ENCODE assay signal across 8 cellular contexts in the genomic region with DNA sequence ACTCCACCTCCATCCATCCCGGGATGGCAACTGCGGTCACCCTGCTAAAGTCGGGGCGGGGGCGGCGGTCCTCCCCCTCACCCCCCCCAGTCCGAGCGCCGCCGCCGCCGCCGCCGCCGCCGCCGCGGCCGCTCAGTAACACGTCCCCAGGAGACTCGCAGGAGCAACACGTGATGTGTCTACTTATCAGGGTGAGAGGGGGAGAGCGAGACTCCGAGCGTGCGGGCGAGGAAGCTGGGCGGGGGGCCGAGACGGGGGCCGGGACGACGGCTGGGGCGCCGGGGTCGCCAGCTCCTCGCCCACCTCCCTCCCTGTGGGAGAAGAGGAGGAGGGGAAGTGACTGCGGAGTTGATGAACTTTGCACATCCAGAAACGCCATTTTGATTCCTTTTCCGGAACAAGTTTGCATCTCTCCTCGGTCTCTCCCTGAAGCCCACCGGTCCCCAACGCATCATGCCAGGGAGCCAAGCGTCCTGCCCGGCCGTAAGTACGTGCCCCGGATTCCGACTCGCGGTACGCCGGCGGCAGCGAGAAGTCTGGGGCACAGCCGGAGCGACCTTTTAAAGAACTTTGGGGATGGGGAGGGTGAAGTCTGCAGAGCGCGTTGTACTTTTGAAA. TPM values are rescaled to one million over a fixed set of nuclear protein-coding genes. Genes with fewer than 3 reads are reported as not detected.
DNase-seq lines count a peak whose midpoint lies in the region; ATAC-seq, FAIRE-seq and TF ChIP-seq lines count a peak whose summit lies in the region.

A gene with protein sequence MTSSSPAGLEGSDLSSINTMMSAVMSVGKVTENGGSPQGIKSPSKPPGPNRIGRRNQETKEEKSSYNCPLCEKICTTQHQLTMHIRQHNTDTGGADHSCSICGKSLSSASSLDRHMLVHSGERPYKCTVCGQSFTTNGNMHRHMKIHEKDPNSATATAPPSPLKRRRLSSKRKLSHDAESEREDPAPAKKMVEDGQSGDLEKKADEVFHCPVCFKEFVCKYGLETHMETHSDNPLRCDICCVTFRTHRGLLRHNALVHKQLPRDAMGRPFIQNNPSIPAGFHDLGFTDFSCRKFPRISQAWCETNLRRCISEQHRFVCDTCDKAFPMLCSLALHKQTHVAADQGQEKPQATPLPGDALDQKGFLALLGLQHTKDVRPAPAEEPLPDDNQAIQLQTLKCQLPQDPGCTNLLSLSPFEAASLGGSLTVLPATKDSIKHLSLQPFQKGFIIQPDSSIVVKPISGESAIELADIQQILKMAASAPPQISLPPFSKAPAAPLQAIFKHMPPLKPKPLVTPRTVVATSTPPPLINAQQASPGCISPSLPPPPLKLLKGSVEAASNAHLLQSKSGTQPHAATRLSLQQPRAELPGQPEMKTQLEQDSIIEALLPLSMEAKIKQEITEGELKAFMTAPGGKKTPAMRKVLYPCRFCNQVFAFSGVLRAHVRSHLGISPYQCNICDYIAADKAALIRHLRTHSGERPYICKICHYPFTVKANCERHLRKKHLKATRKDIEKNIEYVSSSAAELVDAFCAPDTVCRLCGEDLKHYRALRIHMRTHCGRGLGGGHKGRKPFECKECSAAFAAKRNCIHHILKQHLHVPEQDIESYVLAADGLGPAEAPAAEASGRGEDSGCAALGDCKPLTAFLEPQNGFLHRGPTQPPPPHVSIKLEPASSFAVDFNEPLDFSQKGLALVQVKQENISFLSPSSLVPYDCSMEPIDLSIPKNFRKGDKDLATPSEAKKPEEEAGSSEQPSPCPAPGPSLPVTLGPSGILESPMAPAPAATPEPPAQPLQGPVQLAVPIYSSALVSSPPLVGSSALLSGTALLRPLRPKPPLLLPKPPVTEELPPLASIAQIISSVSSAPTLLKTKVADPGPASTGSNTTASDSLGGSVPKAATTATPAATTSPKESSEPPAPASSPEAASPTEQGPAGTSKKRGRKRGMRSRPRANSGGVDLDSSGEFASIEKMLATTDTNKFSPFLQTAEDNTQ (N-terminal part only) (plus strand): TSS at position 384 of the 618 bp plus-strand sequence. CDS start 73,951 bp downstream, outside the sequence.

- TF ChIP-seq CTCF in GM13977 (IDR thresholded peaks at IDR 0.05; ENCODE audit: extremely low read depth, insufficient read depth, missing control alignments) (no peak), VCaP (conservative IDR thresholded peaks at IDR 0.05) (no peak), keratinocyte (optimal IDR thresholded peaks at IDR 0.05 in 1 of 3, IDR thresholded peaks at IDR 0.05 in 1 of 3, conservative IDR thresholded peaks at IDR 0.05 in 1 of 3; ENCODE audit: extremely low read depth in 1 of 3, insufficient read depth in 2 of 3, low read length in 3 of 3) (no peak)

- H3K9ac ChIP-seq in keratinocyte (ENCODE audit: control insufficient read depth, extremely low read depth, insufficient read depth, low read length), result peak within 1 kb of the TSS; percentile 97

- peak; percentile 53 for ATAC-seq in HG02571 (IDR thresholded peaks at IDR 0.05; ENCODE audit: unreplicated experiment)

- no peaks in the 10 kb centered on the region for H4K20me1 ChIP-seq in keratinocyte (ENCODE audit: control insufficient read depth, extremely low read depth, insufficient read depth, low read length)

- H3K36me3 ChIP-seq in keratinocyte (ENCODE audit: control insufficient read depth in 2 of 2, extremely low read depth in 1 of 2, insufficient read depth in 2 of 2, low read length in 2 of 2), result no peaks in the 10 kb centered on the region

- in situ Hi-C loops in GM13977 (cut with MboI; ENCODE audit: low pct_unique_long_range_greater_than_20kb, low sequenced_read_pairs, unreplicated experiment), result no loop called here

- peak; percentile 93 for DNase-seq in GM13977 (ENCODE audit: low spot score)
- DNase-seq in NCI-H146 (lab: John Stamatoyannopoulos, UW), result peak; percentile 56
- peak; percentile 55 for DNase-seq in central memory CD4-positive, alpha-beta T cell
- DNase-seq in keratinocyte (ENCODE audit: low read depth, low spot score), result no peak
- DNase-seq in stimulated activated CD4-positive, alpha-beta T cell treated with anti-CD3 and anti-CD28 coated beads, Interleukin-1b, Interleukin-23, amount 100 ng/mL, for 4 hours (ENCODE audit: low read depth in 2 of 2), result peak; percentile 37 to 55
- DNase-seq in NK-92 treated with Interleukin-12 subunit alpha and Interleukin-12 subunit beta, amount 100 ng/mL, for 24 hours (lab: John Stamatoyannopoulos, UW), result no peak

- H2AFZ ChIP-seq in keratinocyte (ENCODE audit: control insufficient read depth, low read length), result peak within 1 kb of the TSS; percentile 87

- dilution Hi-C loops in keratinocyte (cut with MboI; ENCODE audit: extremely low pct_ligation_motif_present, low sequenced_read_pairs), result no loop called here

- no peaks in the 10 kb centered on the region for H3K9me3 ChIP-seq in keratinocyte (ENCODE audit: control insufficient read depth, low read depth, low read length)

- no peaks in the 10 kb centered on the region for H3K27me3 ChIP-seq in keratinocyte (ENCODE audit: control insufficient read depth, extremely low read depth, insufficient read depth, low read length)

- H3K4me3 ChIP-seq in keratinocyte (ENCODE audit: control insufficient read depth in 2 of 3, extremely low read depth in 1 of 3, insufficient read depth in 2 of 3, low read depth in 1 of 3, low read length in 3 of 3), result peak within 1 kb of the TSS; percentile 64 to 99 (median 96)

- FAIRE-seq in keratinocyte (lab: Jason Lieb, UNC), result no peak

- peaks cover 27% of the 10 kb centered on the region for H3K4me1 ChIP-seq in keratinocyte (ENCODE audit: control insufficient read depth, extremely low read depth, insufficient read depth, low read length)

- H3K4me2 ChIP-seq in keratinocyte (ENCODE audit: control insufficient read depth, extremely low read depth, insufficient read depth, low read depth, low read length), result peak within 1 kb of the TSS; percentile 71

- H3K79me2 ChIP-seq in keratinocyte (ENCODE audit: control insufficient read depth, insufficient read depth, low read length), result peaks cover 49% of the 10 kb centered on the region

- H3K27ac ChIP-seq in VCaP (peak within 1 kb of the TSS; percentile 75), keratinocyte (ENCODE audit: control insufficient read depth, insufficient read depth, low read length) (peak within 1 kb of the TSS; percentile 88)

- H3K9me1 ChIP-seq in keratinocyte (ENCODE audit: control insufficient read depth, extremely low read depth, insufficient read depth, low read length), result peaks cover 7% of the 10 kb centered on the region

RNA-seq across cellular contexts. Expression of the gene that starts here (rescaled TPM):
- polyA plus RNA-seq in keratinocyte, result 4.3 to 6.2 TPM (median 6.1 TPM) in 3 replicates
- polyA plus RNA-seq in keratinocyte (2011; ENCODE audit: low read depth), result 5.6 TPM
- polyA plus RNA-seq in keratinocyte (2011; cell fraction: cytosol; rRNA removed), result 4.7 and 5.5 TPM in 2 replicates
- polyA plus RNA-seq in keratinocyte (2011; cell fraction: nucleus; rRNA removed), result 30.5 and 34.2 TPM in 2 replicates
- 10.6 and 17.1 TPM in 2 replicates for polyA plus RNA-seq in keratinocyte (2012; ENCODE audit: low replicate concordance)
- 35.4 to 71.6 TPM (median 38.5 TPM) in 3 replicates for polyA minus RNA-seq in keratinocyte
- 20.1 TPM for polyA minus RNA-seq in keratinocyte (2011; cell fraction: cytosol; rRNA and poly(A)+ RNA removed)
- polyA minus RNA-seq in keratinocyte (2011; cell fraction: nucleus; rRNA and poly(A)+ RNA removed), result 43.5 and 68.8 TPM in 2 replicates

Comparison
In these comparisons a context has a peak if more than half of its experiments do, and no peak if none do; other contexts are left out.
1. DNase-seq: peak in GM13977 (single experiment), NCI-H146 (single experiment), central memory CD4-positive, alpha-beta T cell (single experiment) and stimulated activated CD4-positive, alpha-beta T cell treated with anti-CD3 and anti-CD28 coated beads, Interleukin-1b, Interleukin-23, amount 100 ng/mL, for 4 hours (2 of 2); none in keratinocyte (single experiment) and NK-92 treated with Interleukin-12 subunit alpha and Interleukin-12 subunit beta, amount 100 ng/mL, for 24 hours (single experiment).